9 cellular contexts compared by ENCODE assay signal in genomic region chr3:122055215-122055614, GRCh38. TPM values are rescaled to one million over a fixed set of nuclear protein-coding genes. Genes with fewer than 3 reads are reported as not detected.
DNase-seq lines count a peak whose midpoint lies in the region; ATAC-seq and TF ChIP-seq lines count a peak whose summit lies in the region.
"Had no signal": no experiment of that assay in that cellular context is flagged by ENCODE, and none has a peak within 500 bp of the region (broad histone marks: within the 10 kb centered on the region; RNA-seq: fewer than 3 reads in every experiment).

Gene CD86, plus strand, starts transcription at chr3:122055362. Its CDS starts 128 bp downstream, at chr3:122055490.

- H3K4me1 ChIP-seq in PC-3 (ENCODE audit: insufficient read depth, low read length): no peaks in the 10 kb centered on the region
- no peaks in the 10 kb centered on the region for H3K4me1 ChIP-seq in trophoblast cell (ENCODE audit: control insufficient read depth in 1 of 2, insufficient read depth in 2 of 2, low read length in 2 of 2)

- peak; percentile 96 for ATAC-seq in HG02870 (IDR thresholded peaks at IDR 0.05; ENCODE audit: unreplicated experiment)
- no peak for ATAC-seq in PC-3

- H3K4ac ChIP-seq in trophoblast cell (ENCODE audit: low read depth, low read length): no peak within 1 kb of the TSS

- in situ Hi-C loops in GM18951 (cut with MboI; ENCODE audit: low sequenced_read_pairs, unreplicated experiment): no loop called here

- H3K79me1 ChIP-seq in trophoblast cell (ENCODE audit: low read length): no peaks in the 10 kb centered on the region

- no TSS peak for BruUV-seq in PC-3 (replicated peaks; lab: Mats Ljungman, UMichigan)

- H3K9me3 ChIP-seq in PC-3 (ENCODE audit: low read length) (no peaks in the 10 kb centered on the region), trophoblast cell (ENCODE audit: insufficient read depth, low read depth, low read length) (no peaks in the 10 kb centered on the region)

- H2BK12ac ChIP-seq in trophoblast cell (ENCODE audit: low read length): no peak within 1 kb of the TSS

- H4K12ac ChIP-seq in trophoblast cell (ENCODE audit: low read depth, low read length): no peak within 1 kb of the TSS

- no peak within 1 kb of the TSS for H3K18ac ChIP-seq in trophoblast cell (ENCODE audit: low read length)

- POLR2A ChIA-PET in PC-3 (lab: Charles Lee; ENCODE audit: unreplicated experiment): no interaction called here

- peak within 1 kb of the TSS; percentile 66 for H3K23ac ChIP-seq in trophoblast cell (ENCODE audit: low read length)

- no peak within 1 kb of the TSS for H2AK5ac ChIP-seq in trophoblast cell (ENCODE audit: low read length)

- H3K9ac ChIP-seq in PC-3 (ENCODE audit: low read length): no peak within 1 kb of the TSS
- no peak within 1 kb of the TSS for H3K9ac ChIP-seq in trophoblast cell (ENCODE audit: low read length)

- H3K79me2 ChIP-seq in PC-3 (ENCODE audit: low read length) (no peaks in the 10 kb centered on the region), trophoblast cell (ENCODE audit: control insufficient read depth, insufficient read depth, low read length, poor library complexity) (no peaks in the 10 kb centered on the region)

- no peak within 1 kb of the TSS for H2BK5ac ChIP-seq in trophoblast cell (ENCODE audit: low read depth, low read length, poor library complexity)

- H3K27me3 ChIP-seq in PC-3 (ENCODE audit: low read length): no peaks in the 10 kb centered on the region
- no peaks in the 10 kb centered on the region for H3K27me3 ChIP-seq in trophoblast cell (ENCODE audit: insufficient read depth, low read length)

- H4K91ac ChIP-seq in trophoblast cell (ENCODE audit: low read depth, low read length): no peak within 1 kb of the TSS

- no peak within 1 kb of the TSS for H4K8ac ChIP-seq in trophoblast cell (ENCODE audit: low read depth, low read length)

- CTCF ChIA-PET in PC-3 (lab: Charles Lee): no interaction called here

- no peaks in the 10 kb centered on the region for H3K9me2 ChIP-seq in PC-3 (replicated peaks; ENCODE audit: low read length)

- no peaks in the 10 kb centered on the region for H3F3A ChIP-seq in PC-3 (ENCODE audit: low read length, unreplicated experiment)

- H4K20me1 ChIP-seq in PC-3 (ENCODE audit: low read length): no peaks in the 10 kb centered on the region

- H2BK120ac ChIP-seq in trophoblast cell (ENCODE audit: insufficient read depth, low read length, poor library complexity): no peak within 1 kb of the TSS

- no peak within 1 kb of the TSS for H3K14ac ChIP-seq in trophoblast cell (ENCODE audit: low read length)

- no CpG with 5 or more reads among the region's 3 CpGs for WGBS in trophoblast cell (ENCODE audit: extremely low coverage, insufficient coverage, insufficient read length)

- no peaks in the 10 kb centered on the region for H3K36me3 ChIP-seq in PC-3 (ENCODE audit: low read depth, low read length)
- H3K36me3 ChIP-seq in trophoblast cell (ENCODE audit: control insufficient read depth in 1 of 2, insufficient read depth in 2 of 2, low read length in 2 of 2): no peaks in the 10 kb centered on the region

- no peak for TF ChIP-seq CTCF in PC-3 (conservative IDR thresholded peaks at IDR 0.05; ENCODE audit: low read depth, low read length)

- peak; percentile 58 for TF ChIP-seq POLR2A in GM18951 (IDR thresholded peaks at IDR 0.05; ENCODE audit: extremely low read depth, insufficient read depth, insufficient read length)

- H2AFZ ChIP-seq in PC-3 (ENCODE audit: low read length) (0 out of 2 replicates have a peak within 1 kb of the TSS, but pooled peaks have one; percentile 27), trophoblast cell (ENCODE audit: insufficient read depth, low read length, poor library complexity) (no peak within 1 kb of the TSS)

- H3K27ac ChIP-seq in PC-3 (ENCODE audit: low read length): no peak within 1 kb of the TSS
- H3K27ac ChIP-seq in trophoblast cell (ENCODE audit: low read depth, low read length): no peak within 1 kb of the TSS

- H3K4me3 ChIP-seq in PC-3 (ENCODE audit: low read length) (no peak within 1 kb of the TSS), trophoblast cell (ENCODE audit: low read depth, low read length) (no peak within 1 kb of the TSS)

- intact Hi-C loops in PC-3 (cut with micrococcal nuclease): no loop called here

- DNase-seq in PC-3: no peak
- peak in 1 of 2 donors; percentile 27 for DNase-seq in trophoblast cell
- no peak for DNase-seq in NCI-H1436 treated with DMSO at 0.1 percent for 48 hours (lab: John Stamatoyannopoulos, UW)
- DNase-seq in DMS53 treated with DMSO at 0.1 percent for 48 hours (lab: John Stamatoyannopoulos, UW; ENCODE audit: unreplicated experiment): no peak
- no peak for DNase-seq in NCI-H1092 (lab: John Stamatoyannopoulos, UW)
- no peak for DNase-seq in NCI-H128 (lab: John Stamatoyannopoulos, UW; ENCODE audit: unreplicated experiment)

- no peak within 1 kb of the TSS for H3K4me2 ChIP-seq in PC-3 (ENCODE audit: low read length)
- H3K4me2 ChIP-seq in trophoblast cell (ENCODE audit: low read length): no peak within 1 kb of the TSS

RNA-seq across cellular contexts. Expression of gene CD86, which starts in this region (rescaled TPM):
- total RNA-seq in PC-3 (2014; rRNA removed): 0.07 TPM in 1 of 2 replicates, not detected in the other
- 0.03 TPM in 1 of 2 replicates, not detected in the other for polyA plus RNA-seq in trophoblast cell (2013)
- total RNA-seq: dermis microvascular lymphatic vessel endothelial cell had no signal
